34 cellular contexts compared by ENCODE assay signal in the genomic region with DNA sequence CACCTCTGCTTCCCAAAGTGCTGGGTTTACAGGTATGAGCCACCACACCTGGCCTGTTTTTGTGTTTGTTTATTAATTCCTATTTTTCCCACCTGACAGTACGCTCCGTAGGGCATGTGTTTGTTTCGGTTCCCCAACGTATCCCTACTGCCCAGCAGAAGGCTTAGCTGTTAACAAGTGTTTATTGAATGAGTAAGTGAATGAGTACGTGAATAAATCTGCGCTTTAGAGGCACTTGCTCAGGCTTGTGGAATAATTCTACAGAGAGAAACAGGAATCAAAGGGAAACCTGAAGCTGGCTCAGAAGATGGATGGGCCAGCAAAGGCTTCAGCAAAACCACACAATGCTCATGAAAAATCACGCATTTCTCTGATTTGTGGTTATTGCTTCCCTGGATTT.
"Had no signal": no experiment of that assay in that cellular context is flagged by ENCODE, and none has a peak within 500 bp of the region (broad histone marks: within the 10 kb centered on the region; RNA-seq: fewer than 3 reads in every experiment).

No MANE protein-coding gene starts in this region.

- H3K27ac ChIP-seq: ascending aorta, VCaP had no signal

- H3K36me3 Mint-ChIP-seq: activated CD8-positive, alpha-beta memory T cell treated with anti-CD3 and anti-CD28 coated beads, Interleukin-2, amount 10 ng/mL, durations not matched to agents 7 days and 5 days; activated naive CD4-positive, alpha-beta T cell treated with anti-CD3 and anti-CD28 coated beads, Interleukin-2, amount 10 ng/mL, durations not matched to agents 7 days and 5 days; activated naive CD4-positive, alpha-beta T cell treated with anti-CD3 and anti-CD28 coated beads, Interleukin-2, amount 50 U/mL, for 24 hours; brain had no signal

- H3K9me3 Mint-ChIP-seq: activated B cell treated with CpG ODN at 0.5 μM for 24 hours; activated CD4-positive, alpha-beta memory T cell treated with anti-CD3 and anti-CD28 coated beads for 36 hours; activated naive CD4-positive, alpha-beta T cell treated with anti-CD3 and anti-CD28 coated beads, Interleukin-2, amount 50 U/mL, for 24 hours; activated T-cell treated with anti-CD3 and anti-CD28 coated beads, Interleukin-2, amount 50 U/mL, for 24 hours; T-helper 1 cell treated with Interleukin-12 subunit alpha and Interleukin-12 subunit beta and Interleukin-4 antibody, amounts not matched to agents 30 μg/mL and 1 μg/mL, for 36 hours; T-helper 2 cell treated with Interferon-gamma antibody and Interleukin-4, amounts not matched to agents 5 μg/mL and 100 μg/mL, for 36 hours had no signal

- H3K4me3 Mint-ChIP-seq: activated B cell treated with CpG ODN at 0.5 μM for 24 hours; activated CD4-positive, alpha-beta memory T cell treated with anti-CD3 and anti-CD28 coated beads for 36 hours; activated CD4-positive, alpha-beta T cell treated with anti-CD3 and anti-CD28 coated beads, Interleukin-2, amount 10 ng/mL, durations not matched to agents 24 days and 14 days; activated CD8-positive, alpha-beta memory T cell treated with anti-CD3 and anti-CD28 coated beads, Interleukin-2, amount 10 ng/mL, durations not matched to agents 7 days and 5 days; activated CD8-positive, alpha-beta T cell treated with anti-CD3 and anti-CD28 coated beads, Interleukin-2, amount 10 ng/mL, durations not matched to agents 7 days and 5 days; activated naive CD4-positive, alpha-beta T cell treated with anti-CD3 and anti-CD28 coated beads, Interleukin-2, amount 10 ng/mL, durations not matched to agents 7 days and 5 days; activated naive CD4-positive, alpha-beta T cell treated with anti-CD3 and anti-CD28 coated beads, Interleukin-2, amount 50 U/mL, for 24 hours; activated naive CD8-positive, alpha-beta T cell; activated naive CD8-positive, alpha-beta T cell treated with anti-CD3 and anti-CD28 coated beads, Interleukin-2, amount 10 ng/mL, durations not matched to agents 7 days and 5 days; activated naive CD8-positive, alpha-beta T cell treated with anti-CD3 and anti-CD28 coated beads, Interleukin-2, amount 50 U/mL, for 24 hours; activated T-cell treated with anti-CD3 and anti-CD28 coated beads, Interleukin-2, amount 50 U/mL, for 24 hours; brain; T-helper 1 cell treated with Interleukin-12 subunit alpha and Interleukin-12 subunit beta and Interleukin-4 antibody, amounts not matched to agents 30 μg/mL and 1 μg/mL, for 36 hours; T-helper 2 cell treated with Interferon-gamma antibody and Interleukin-4, amounts not matched to agents 5 μg/mL and 100 μg/mL, for 36 hours had no signal

- H3K4me3 ChIP-seq: ascending aorta had no signal

- H3K4me1 ChIP-seq: ascending aorta had no signal

- FAIRE-seq: TTC549 had no signal

- H3K27ac Mint-ChIP-seq: activated B cell treated with CpG ODN at 0.5 μM for 24 hours; activated CD4-positive, alpha-beta memory T cell treated with anti-CD3 and anti-CD28 coated beads for 36 hours; activated CD4-positive, alpha-beta T cell treated with anti-CD3 and anti-CD28 coated beads, Interleukin-2, amount 10 ng/mL, durations not matched to agents 24 days and 14 days; activated CD8-positive, alpha-beta memory T cell treated with anti-CD3 and anti-CD28 coated beads, Interleukin-2, amount 10 ng/mL, durations not matched to agents 7 days and 5 days; activated CD8-positive, alpha-beta T cell treated with anti-CD3 and anti-CD28 coated beads, Interleukin-2, amount 10 ng/mL, durations not matched to agents 7 days and 5 days; activated naive CD4-positive, alpha-beta T cell treated with anti-CD3 and anti-CD28 coated beads, Interleukin-2, amount 10 ng/mL, durations not matched to agents 7 days and 5 days; activated naive CD4-positive, alpha-beta T cell treated with anti-CD3 and anti-CD28 coated beads, Interleukin-2, amount 50 U/mL, for 24 hours; activated naive CD8-positive, alpha-beta T cell; activated naive CD8-positive, alpha-beta T cell treated with anti-CD3 and anti-CD28 coated beads, Interleukin-2, amount 10 ng/mL, durations not matched to agents 7 days and 5 days; activated naive CD8-positive, alpha-beta T cell treated with anti-CD3 and anti-CD28 coated beads, Interleukin-2, amount 50 U/mL, for 24 hours; activated T-cell treated with anti-CD3 and anti-CD28 coated beads, Interleukin-2, amount 50 U/mL, for 24 hours; activated T-helper 2 cell treated with anti-CD3 and anti-CD28 coated beads, Interferon-gamma antibody, Interleukin-2, Interleukin-4, amounts not matched to agents 10 μg/mL and 5 μg/mL and 100 μg/mL, durations not matched to agents 14 hours and 24 hours and 36 hours; brain; T-helper 1 cell treated with Interleukin-12 subunit alpha and Interleukin-12 subunit beta and Interleukin-4 antibody, amounts not matched to agents 30 μg/mL and 1 μg/mL, for 36 hours; T-helper 2 cell treated with Interferon-gamma antibody and Interleukin-4, amounts not matched to agents 5 μg/mL and 100 μg/mL, for 36 hours had no signal

- H3K27me3 ChIP-seq: ascending aorta had no signal

- ATAC-seq: activated CD8-positive, alpha-beta memory T cell treated with anti-CD3 and anti-CD28 coated beads, Interleukin-2, amount 10 ng/mL, durations not matched to agents 7 days and 5 days; activated CD8-positive, alpha-beta T cell treated with anti-CD3 and anti-CD28 coated beads, Interleukin-2, amount 10 ng/mL, durations not matched to agents 7 days and 5 days; activated naive CD8-positive, alpha-beta T cell treated with anti-CD3 and anti-CD28 coated beads, Interleukin-2, amount 50 U/mL, for 24 hours had no signal

- H3K36me3 ChIP-seq: ascending aorta had no signal

- H3K9me3 ChIP-seq: ascending aorta had no signal

- H3K4me1 Mint-ChIP-seq: activated B cell treated with CpG ODN at 0.5 μM for 24 hours; activated CD4-positive, alpha-beta T cell treated with anti-CD3 and anti-CD28 coated beads, Interleukin-2, amount 10 ng/mL, durations not matched to agents 24 days and 14 days; activated CD8-positive, alpha-beta memory T cell treated with anti-CD3 and anti-CD28 coated beads, Interleukin-2, amount 10 ng/mL, durations not matched to agents 7 days and 5 days; activated naive CD4-positive, alpha-beta T cell treated with anti-CD3 and anti-CD28 coated beads, Interleukin-2, amount 10 ng/mL, durations not matched to agents 7 days and 5 days; activated naive CD4-positive, alpha-beta T cell treated with anti-CD3 and anti-CD28 coated beads, Interleukin-2, amount 50 U/mL, for 24 hours; activated naive CD8-positive, alpha-beta T cell treated with anti-CD3 and anti-CD28 coated beads, Interleukin-2, amount 10 ng/mL, durations not matched to agents 7 days and 5 days; activated naive CD8-positive, alpha-beta T cell treated with anti-CD3 and anti-CD28 coated beads, Interleukin-2, amount 50 U/mL, for 24 hours had no signal

- H3K27me3 Mint-ChIP-seq: activated B cell treated with CpG ODN at 0.5 μM for 24 hours; activated CD4-positive, alpha-beta memory T cell treated with anti-CD3 and anti-CD28 coated beads for 36 hours; activated CD4-positive, alpha-beta T cell treated with anti-CD3 and anti-CD28 coated beads, Interleukin-2, amount 10 ng/mL, durations not matched to agents 24 days and 14 days; activated CD8-positive, alpha-beta memory T cell treated with anti-CD3 and anti-CD28 coated beads, Interleukin-2, amount 10 ng/mL, durations not matched to agents 7 days and 5 days; activated naive CD4-positive, alpha-beta T cell treated with anti-CD3 and anti-CD28 coated beads, Interleukin-2, amount 10 ng/mL, durations not matched to agents 7 days and 5 days; activated naive CD4-positive, alpha-beta T cell treated with anti-CD3 and anti-CD28 coated beads, Interleukin-2, amount 50 U/mL, for 24 hours; activated naive CD8-positive, alpha-beta T cell; activated naive CD8-positive, alpha-beta T cell treated with anti-CD3 and anti-CD28 coated beads, Interleukin-2, amount 50 U/mL, for 24 hours; activated T-cell treated with anti-CD3 and anti-CD28 coated beads, Interleukin-2, amount 50 U/mL, for 24 hours; brain had no signal

- DNase-seq: activated B cell treated with CpG ODN at 0.5 μM for 24 hours; activated CD4-positive, alpha-beta memory T cell treated with anti-CD3 and anti-CD28 coated beads for 36 hours; activated CD4-positive, alpha-beta T cell treated with anti-CD3 and anti-CD28 coated beads for 4 hours; activated CD4-positive, alpha-beta T cell treated with anti-CD3 and anti-CD28 coated beads, Interleukin-2, amount 10 ng/mL, durations not matched to agents 24 days and 14 days; activated CD4-positive, alpha-beta T cell treated with anti-CD3 and anti-CD28 coated beads, Interleukin-2, amount 50 U/mL, for 1 hour; activated CD4-positive, alpha-beta T cell treated with anti-CD3 and anti-CD28 coated beads, Interleukin-2, amount 50 U/mL, for 4 hours; activated CD4-positive, CD25-positive, alpha-beta regulatory T cell treated with anti-CD3 and anti-CD28 coated beads, Interleukin-2, amount 50 U/mL, for 72 hours; activated CD8-positive, alpha-beta memory T cell treated with anti-CD3 and anti-CD28 coated beads for 24 hours; activated CD8-positive, alpha-beta memory T cell treated with anti-CD3 and anti-CD28 coated beads, Interleukin-2, amount 10 ng/mL, durations not matched to agents 7 days and 5 days; activated CD8-positive, alpha-beta memory T cell treated with anti-CD3 and anti-CD28 coated beads, Interleukin-2, amount 50 U/mL, for 48 hours; activated CD8-positive, alpha-beta T cell treated with anti-CD3 and anti-CD28 coated beads, Interleukin-2, amount 10 ng/mL, durations not matched to agents 7 days and 5 days; activated effector memory CD4-positive, alpha-beta T cell treated with Interleukin-2 at 50 U/mL for 16 hours; activated gamma-delta T cell; activated naive CD4-positive, alpha-beta T cell treated with anti-CD3 and anti-CD28 coated beads, Interleukin-2, amount 10 ng/mL, durations not matched to agents 7 days and 5 days; activated naive CD4-positive, alpha-beta T cell treated with Interleukin-2 at 50 U/mL for 16 hours; activated naive CD8-positive, alpha-beta T cell treated with anti-CD3 and anti-CD28 coated beads, Interleukin-2, amount 10 ng/mL, durations not matched to agents 7 days and 5 days; activated naive CD8-positive, alpha-beta T cell treated with anti-CD3 and anti-CD28 coated beads, Interleukin-2, amount 50 U/mL, for 24 hours; activated T-cell treated with anti-CD3 and anti-CD28 coated beads, Interleukin-2, amount 50 U/mL, for 24 hours; activated T-cell treated with anti-CD3 and anti-CD28 coated beads, Interleukin-2, amount 50 U/mL, for 48 hours; amygdala; anterior cingulate cortex; central memory CD4-positive, alpha-beta T cell; T-helper 1 cell; T-helper 2 cell; T-helper 9 cell had no signal
